Comparison of ENCODE assay signal across 8 cellular contexts in genomic region chr10:93062499-93063216, GRCh38. TPM values are rescaled to one million over a fixed set of nuclear protein-coding genes. Genes with fewer than 3 reads are reported as not detected.
DNase-seq lines count a peak whose midpoint lies in the region; ATAC-seq, FAIRE-seq and TF ChIP-seq lines count a peak whose summit lies in the region.
"Had no signal": no experiment of that assay in that cellular context is flagged by ENCODE, and none has a peak within 500 bp of the region (broad histone marks: within the 10 kb centered on the region; RNA-seq: fewer than 3 reads in every experiment).

No MANE protein-coding gene starts in this region.

- H3K27ac ChIP-seq in RWPE2 (ENCODE audit: poor library complexity, severe bottlenecking) (no peak overlapping the region), urinary bladder (ENCODE audit: low read depth) (no peak overlapping the region)

- under 1% methylated on average over 72 of the region's 72 CpGs for WGBS in urinary bladder

- FAIRE-seq in GM19239 (lab: Jason Lieb, UNC) = no peak
- FAIRE-seq: TTC549 had no signal

- H3K4me1 ChIP-seq in RWPE2 (ENCODE audit: insufficient read depth, poor library complexity, severe bottlenecking) (no peaks in the 10 kb centered on the region), urinary bladder (ENCODE audit: insufficient read depth) (peaks cover 1% of the 10 kb centered on the region)

- TF ChIP-seq CTCF in RWPE2 (IDR thresholded peaks at IDR 0.05; ENCODE audit: poor library complexity, severe bottlenecking) (peak; percentile 60), endothelial cell (IDR thresholded peaks at IDR 0.05; ENCODE audit: unreplicated experiment) (peak; percentile 90)

- H3K4me3 ChIP-seq in RWPE2 (ENCODE audit: severe bottlenecking) = peak overlapping the region; percentile 8
- H3K4me3 ChIP-seq in urinary bladder (ENCODE audit: low read depth, low read length) = peak overlapping the region; percentile 8

- H3K4me3 Mint-ChIP-seq in endothelial cell (ENCODE audit: unreplicated experiment) = peak overlapping the region; percentile 71
- H3K4me3 Mint-ChIP-seq in naive B cell = peak overlapping the region; percentile 54 to 91 (median 84)

- H3K27me3 Mint-ChIP-seq in endothelial cell (ENCODE audit: unreplicated experiment) (peaks cover 42% of the 10 kb centered on the region), naive B cell (peaks cover 53 to 73% (median 60%) of the 10 kb centered on the region in 3 donors)

- H3K27ac Mint-ChIP-seq in endothelial cell (ENCODE audit: unreplicated experiment) (no peak overlapping the region), naive B cell (peak overlapping the region in 4 of 6 donors; percentile 70 to 93 (median 81))

- ATAC-seq in GM19035 (IDR thresholded peaks at IDR 0.05; ENCODE audit: unreplicated experiment) (peak; percentile 56), RWPE2 (ENCODE audit: low read depth) (peak; percentile 60), naive B cell (ENCODE audit: low read depth in 2 of 2) (peak; percentile 73)

- H3K4me1 Mint-ChIP-seq in endothelial cell (ENCODE audit: unreplicated experiment) (peaks cover 16% of the 10 kb centered on the region), naive B cell (peaks cover 23 to 39% (median 28%) of the 10 kb centered on the region in 3 donors)

- H3K36me3 Mint-ChIP-seq in endothelial cell (ENCODE audit: low read depth, unreplicated experiment) (peaks cover 39% of the 10 kb centered on the region), naive B cell (peaks cover 21 to 31% of the 10 kb centered on the region in 2 donors)

- peaks cover 56% of the 10 kb centered on the region for H3K27me3 ChIP-seq in RWPE2 (ENCODE audit: insufficient read depth, poor library complexity, severe bottlenecking)

- H3K36me3 ChIP-seq in RWPE2 (ENCODE audit: low read depth) (no peaks in the 10 kb centered on the region), urinary bladder (ENCODE audit: insufficient read depth) (no peaks in the 10 kb centered on the region)

- H3K9me3 ChIP-seq in RWPE2 (ENCODE audit: severe bottlenecking) = no peaks in the 10 kb centered on the region

- H3K9me3 Mint-ChIP-seq in endothelial cell (ENCODE audit: unreplicated experiment) (no peaks in the 10 kb centered on the region), naive B cell (no peaks in the 10 kb centered on the region)

- DNase-seq in RWPE2 (ENCODE audit: low spot score) = no peak
- DNase-seq in endothelial cell (ENCODE audit: low spot score) = peak; percentile 67
- peak; percentile 36 for DNase-seq in naive B cell
- DNase-seq in pons (ENCODE audit: low spot score) = no peak
- DNase-seq in GM19239 (ENCODE audit: insufficient read length, low spot score) = no peak

RNA-seq across cellular contexts. Expression of gene CYP26C1, which starts 2.1 kb away (rescaled TPM):
- 0.31 TPM for total RNA-seq in endothelial cell (ENCODE audit: unreplicated experiment)
- under 1 TPM in 1 of 6 donors, not detected in 5; 0.10 TPM for polyA plus RNA-seq in naive B cell (ENCODE audit: low read depth in 6 of 6)
- total RNA-seq in urinary bladder = not detected
- polyA plus RNA-seq in urinary bladder = not detected

RNA-seq across cellular contexts. Expression of gene CYP26A1, which starts 11.0 kb away (rescaled TPM):
- 0.64 TPM for total RNA-seq in endothelial cell (ENCODE audit: unreplicated experiment)
- not detected for polyA plus RNA-seq in naive B cell (ENCODE audit: low read depth in 6 of 6)
- not detected for total RNA-seq in urinary bladder
- not detected for polyA plus RNA-seq in urinary bladder

Comparison
In these comparisons a context has a peak if more than half of its experiments do, and no peak if none do; other contexts are left out.
1. DNase-seq: peak in endothelial cell (single experiment) and naive B cell (single experiment); none in RWPE2 (single experiment), pons (single experiment) and GM19239 (single experiment).
2. Peak in every context shown above with its lines, with median percentiles within 50 percentile points of each other: ATAC-seq.